16 cellular contexts compared by ENCODE assay signal in the genomic region with DNA sequence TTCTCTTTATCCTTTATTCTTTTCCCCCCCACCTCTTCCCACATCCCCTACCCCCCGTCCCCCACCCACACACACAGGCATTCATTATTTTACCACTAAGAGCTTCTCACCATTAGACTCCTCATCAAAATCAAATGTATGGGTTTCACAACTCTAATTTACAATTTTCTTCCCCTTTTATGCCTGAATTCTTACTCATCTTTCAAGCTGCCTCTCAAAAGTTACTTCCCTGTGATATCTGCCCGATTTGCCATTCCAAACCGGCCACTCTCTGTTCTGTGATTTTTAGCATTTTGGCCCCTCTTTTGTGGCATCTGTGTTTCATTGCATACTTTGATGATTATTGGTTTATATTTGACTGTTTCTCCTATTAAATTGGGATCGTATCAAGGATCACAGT.
"Had no signal": no experiment of that assay in that cellular context is flagged by ENCODE, and none has a peak within 500 bp of the region (broad histone marks: within the 10 kb centered on the region; RNA-seq: fewer than 3 reads in every experiment).

No MANE protein-coding gene starts in this region.

- H3K9me3 Mint-ChIP-seq: activated naive CD4-positive, alpha-beta T cell treated with anti-CD3 and anti-CD28 coated beads for 36 hours; activated T-helper 2 cell treated with anti-CD3 and anti-CD28 coated beads, Interferon-gamma antibody, Interleukin-2, Interleukin-4, amounts not matched to agents 10 μg/mL and 5 μg/mL and 100 μg/mL, durations not matched to agents 14 hours and 24 hours and 36 hours; naive thymus-derived CD4-positive, alpha-beta T cell; T-helper 2 cell treated with Interferon-gamma antibody and Interleukin-4, amounts not matched to agents 5 μg/mL and 100 μg/mL, for 36 hours had no signal

- H3K36me3 ChIP-seq: adrenal gland, cardiac muscle cell, ovary, tibial artery, vagina had no signal

- H3K4me3 ChIP-seq: adrenal gland, cardiac muscle cell, mucosa of descending colon, ovary, spleen, tibial artery, vagina had no signal

- H3K27me3 ChIP-seq: adrenal gland, cardiac muscle cell, ovary, spleen, tibial artery, vagina had no signal

- H3K4me3 Mint-ChIP-seq: activated naive CD4-positive, alpha-beta T cell treated with anti-CD3 and anti-CD28 coated beads for 36 hours; naive thymus-derived CD4-positive, alpha-beta T cell; T-helper 2 cell treated with Interferon-gamma antibody and Interleukin-4, amounts not matched to agents 5 μg/mL and 100 μg/mL, for 36 hours had no signal

- H3K9me3 ChIP-seq: adrenal gland, mucosa of descending colon, ovary, spleen, tibial artery, vagina had no signal

- H3K27ac Mint-ChIP-seq: activated naive CD4-positive, alpha-beta T cell treated with anti-CD3 and anti-CD28 coated beads for 36 hours; activated T-helper 2 cell treated with anti-CD3 and anti-CD28 coated beads, Interferon-gamma antibody, Interleukin-2, Interleukin-4, amounts not matched to agents 10 μg/mL and 5 μg/mL and 100 μg/mL, durations not matched to agents 14 hours and 24 hours and 36 hours; naive thymus-derived CD4-positive, alpha-beta T cell; T-helper 2 cell treated with Interferon-gamma antibody and Interleukin-4, amounts not matched to agents 5 μg/mL and 100 μg/mL, for 36 hours had no signal

- DNase-seq: activated naive CD4-positive, alpha-beta T cell treated with anti-CD3 and anti-CD28 coated beads for 36 hours; adrenal gland; erythroblast; mammary epithelial cell; mucosa of descending colon; naive thymus-derived CD4-positive, alpha-beta T cell; ovary; spleen; stimulated activated CD4-positive, alpha-beta T cell treated with anti-CD3 and anti-CD28 coated beads, Interleukin-1b, Interleukin-23, amount 100 ng/mL, for 48 hours; tibial artery had no signal

- H3K27me3 Mint-ChIP-seq: naive thymus-derived CD4-positive, alpha-beta T cell had no signal

- H3K27ac ChIP-seq: cardiac muscle cell, ovary, tibial artery, vagina had no signal

- ATAC-seq: activated CD4-positive, CD25-positive, alpha-beta regulatory T cell treated with anti-CD3 and anti-CD28 coated beads, Interleukin-2, amount 50 U/mL, for 24 hours; mucosa of descending colon; naive thymus-derived CD4-positive, alpha-beta T cell had no signal

- FAIRE-seq: islet of Langerhans had no signal
